In the genomic region with DNA sequence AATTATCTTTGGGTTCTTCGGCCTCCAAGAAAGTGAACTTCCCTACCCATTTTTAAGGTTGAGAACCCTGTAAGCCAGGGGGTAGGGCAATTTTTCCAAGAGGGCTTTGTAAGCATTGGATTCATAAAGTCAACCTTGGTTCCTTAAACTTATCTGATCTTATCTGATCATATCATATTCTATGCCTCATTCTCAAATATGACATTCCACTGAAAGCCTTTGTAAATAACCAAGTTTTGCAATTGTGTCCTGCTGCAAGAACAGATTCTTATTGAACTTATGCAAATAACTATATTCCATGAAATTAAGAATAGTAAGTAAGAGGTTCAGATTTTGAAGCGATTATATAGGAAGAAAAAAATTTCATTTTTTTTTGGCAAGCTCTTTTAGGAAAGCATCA, we compare ENCODE assay signal across 29 cellular contexts.
"Had no signal": no experiment of that assay in that cellular context is flagged by ENCODE, and none has a peak within 500 bp of the region (broad histone marks: within the 10 kb centered on the region; RNA-seq: fewer than 3 reads in every experiment).

No MANE protein-coding gene starts in this region.

- H3K4me3 ChIP-seq: body of pancreas, breast epithelium had no signal

- H3K4me1 ChIP-seq: body of pancreas, breast epithelium had no signal

- DNase-seq: activated B cell treated with CpG ODN at 0.5 μM for 24 hours; activated CD4-positive, alpha-beta memory T cell treated with anti-CD3 and anti-CD28 coated beads, Interleukin-2, amount 10 ng/mL, durations not matched to agents 7 days and 5 days; activated CD4-positive, alpha-beta T cell treated with anti-CD3 and anti-CD28 coated beads for 4 hours; activated CD4-positive, alpha-beta T cell treated with anti-CD3 and anti-CD28 coated beads, Interleukin-2, amount 10 ng/mL, durations not matched to agents 24 days and 14 days; activated CD4-positive, alpha-beta T cell treated with anti-CD3 and anti-CD28 coated beads, Interleukin-2, amount 50 U/mL, for 1 hour; activated CD4-positive, alpha-beta T cell treated with anti-CD3 and anti-CD28 coated beads, Interleukin-2, amount 50 U/mL, for 4 hours; activated CD4-positive, CD25-positive, alpha-beta regulatory T cell treated with anti-CD3 and anti-CD28 coated beads, Interleukin-2, amount 50 U/mL, for 72 hours; activated CD8-positive, alpha-beta memory T cell treated with anti-CD3 and anti-CD28 coated beads for 24 hours; activated CD8-positive, alpha-beta memory T cell treated with anti-CD3 and anti-CD28 coated beads, Interleukin-2, amount 10 ng/mL, durations not matched to agents 7 days and 5 days; activated CD8-positive, alpha-beta memory T cell treated with anti-CD3 and anti-CD28 coated beads, Interleukin-2, amount 50 U/mL, for 48 hours; activated CD8-positive, alpha-beta T cell treated with anti-CD3 and anti-CD28 coated beads, Interleukin-2, amount 10 ng/mL, durations not matched to agents 7 days and 5 days; activated effector memory CD4-positive, alpha-beta T cell treated with Interleukin-2 at 50 U/mL for 16 hours; activated gamma-delta T cell; activated naive CD4-positive, alpha-beta T cell treated with anti-CD3 and anti-CD28 coated beads, Interleukin-2, amount 10 ng/mL, durations not matched to agents 7 days and 5 days; activated naive CD4-positive, alpha-beta T cell treated with Interleukin-2 at 50 U/mL for 16 hours; activated naive CD8-positive, alpha-beta T cell treated with anti-CD3 and anti-CD28 coated beads, Interleukin-2, amount 10 ng/mL, durations not matched to agents 7 days and 5 days; activated naive CD8-positive, alpha-beta T cell treated with anti-CD3 and anti-CD28 coated beads, Interleukin-2, amount 50 U/mL, for 24 hours; activated T-cell treated with anti-CD3 and anti-CD28 coated beads, Interleukin-2, amount 50 U/mL, for 24 hours; activated T-cell treated with anti-CD3 and anti-CD28 coated beads, Interleukin-2, amount 50 U/mL, for 48 hours; amniotic stem cell; aorta; body of pancreas; brain microvascular endothelial cell; central memory CD4-positive, alpha-beta T cell; T-helper 1 cell; T-helper 2 cell; T-helper 9 cell had no signal

- H3K9me3 ChIP-seq: body of pancreas, breast epithelium had no signal

- ATAC-seq: activated CD8-positive, alpha-beta memory T cell treated with anti-CD3 and anti-CD28 coated beads, Interleukin-2, amount 10 ng/mL, durations not matched to agents 7 days and 5 days; activated CD8-positive, alpha-beta T cell treated with anti-CD3 and anti-CD28 coated beads, Interleukin-2, amount 10 ng/mL, durations not matched to agents 7 days and 5 days; activated naive CD8-positive, alpha-beta T cell treated with anti-CD3 and anti-CD28 coated beads, Interleukin-2, amount 50 U/mL, for 24 hours; body of pancreas had no signal

- H3K27me3 ChIP-seq: body of pancreas, brain microvascular endothelial cell, breast epithelium had no signal

- H3K36me3 ChIP-seq: brain microvascular endothelial cell, breast epithelium had no signal

- H3K27ac ChIP-seq: body of pancreas, brain microvascular endothelial cell, breast epithelium, VCaP had no signal
